In genomic region chr2:144518744-144519596, GRCh38 we compare ENCODE assay signal across 8 cellular contexts. TPM values are rescaled to one million over a fixed set of nuclear protein-coding genes. Genes with fewer than 3 reads are reported as not detected.
A peak's percentile ranks its signal among the peaks of the same experiment; 100 is the strongest.
DNase-seq lines count a peak whose midpoint lies in the region; ATAC-seq and TF ChIP-seq lines count a peak whose summit lies in the region.

No MANE protein-coding gene starts in this region.

- H3K4me3 Mint-ChIP-seq in memory B cell: no peak overlapping the region
- no peak overlapping the region for H3K4me3 Mint-ChIP-seq in mesothelial cell of epicardium
- H3K4me3 Mint-ChIP-seq in activated CD8-positive, alpha-beta T cell treated with anti-CD3 and anti-CD28 coated beads for 36 hours: no peak overlapping the region
- H3K4me3 Mint-ChIP-seq in T-helper 2 cell treated with Interferon-gamma antibody and Interleukin-4, amounts not matched to agents 5 μg/mL and 100 μg/mL, for 36 hours: no peak overlapping the region

- POLR2A ChIA-PET in activated CD8-positive, alpha-beta T cell treated with anti-CD3 and anti-CD28 coated beads for 36 hours (lab: Charles Lee): interaction anchor here (1.4 kb wide), 1 partner anchor 9 kb away, joined by 5 read pairs; no protein-coding TSS in a partner anchor

- H3K9me3 Mint-ChIP-seq in memory B cell (no peaks in the 10 kb centered on the region), mesothelial cell of epicardium (no peaks in the 10 kb centered on the region)
- no peaks in the 10 kb centered on the region for H3K9me3 Mint-ChIP-seq in activated CD8-positive, alpha-beta T cell treated with anti-CD3 and anti-CD28 coated beads for 36 hours
- H3K9me3 Mint-ChIP-seq in T-helper 2 cell treated with Interferon-gamma antibody and Interleukin-4, amounts not matched to agents 5 μg/mL and 100 μg/mL, for 36 hours: no peaks in the 10 kb centered on the region

- peak; percentile 65 for ATAC-seq in GM18519 (IDR thresholded peaks at IDR 0.05; ENCODE audit: low FRiP score, unreplicated experiment)
- peak; percentile 36 for ATAC-seq in HG02798 (IDR thresholded peaks at IDR 0.05; ENCODE audit: poor library complexity, unreplicated experiment)
- peak; percentile 58 for ATAC-seq in memory B cell (ENCODE audit: low read depth)
- no peak for ATAC-seq in activated CD8-positive, alpha-beta T cell treated with anti-CD3 and anti-CD28 coated beads for 36 hours

- H3K36me3 ChIP-seq in SK-N-MC (ENCODE audit: insufficient read depth, low read length): peaks cover 29% of the 10 kb centered on the region

- no peaks in the 10 kb centered on the region for H3K9me3 ChIP-seq in SK-N-MC (ENCODE audit: low read depth, low read length)

- peak overlapping the region; percentile 92 for H3K4me3 ChIP-seq in SK-N-MC

- no peak for DNase-seq in SK-N-MC (ENCODE audit: low read depth, low spot score)
- DNase-seq in memory B cell (ENCODE audit: low spot score in 2 of 2): no peak
- DNase-seq in mesothelial cell of epicardium (ENCODE audit: low spot score in 2 of 2, unreplicated experiment in 2 of 2): no peak
- no peak for DNase-seq in activated CD8-positive, alpha-beta T cell treated with anti-CD3 and anti-CD28 coated beads for 36 hours
- no peak for DNase-seq in NCI-H1436 (lab: John Stamatoyannopoulos, UW)
- DNase-seq in T-helper 2 cell treated with Interferon-gamma antibody and Interleukin-4, amounts not matched to agents 5 μg/mL and 100 μg/mL, for 36 hours (ENCODE audit: low spot score): no peak

- H3K4me1 Mint-ChIP-seq in memory B cell (peaks cover 34% of the 10 kb centered on the region), mesothelial cell of epicardium (peaks cover 48% of the 10 kb centered on the region)
- H3K4me1 Mint-ChIP-seq in activated CD8-positive, alpha-beta T cell treated with anti-CD3 and anti-CD28 coated beads for 36 hours (ENCODE audit: low read depth): peaks cover 30% of the 10 kb centered on the region
- peaks cover 27% of the 10 kb centered on the region for H3K4me1 Mint-ChIP-seq in T-helper 2 cell treated with Interferon-gamma antibody and Interleukin-4, amounts not matched to agents 5 μg/mL and 100 μg/mL, for 36 hours (ENCODE audit: low read depth)

- H3K9ac ChIP-seq in SK-N-MC (ENCODE audit: insufficient read length): peak overlapping the region; percentile 96

- CTCF ChIA-PET in activated CD8-positive, alpha-beta T cell treated with anti-CD3 and anti-CD28 coated beads for 36 hours (lab: Charles Lee): interaction anchor here (0.6 to 3.8 kb wide), 5 partner anchors 14 to 523 kb away, joined by 3 to 10 read pairs (median 3); no protein-coding TSS in a partner anchor

- intact Hi-C loops in activated CD8-positive, alpha-beta T cell treated with anti-CD3 and anti-CD28 coated beads for 36 hours (cut with micrococcal nuclease): loop anchor here (5.0 to 10.0 kb wide), 3 partner anchors 187 to 334 kb away; a partner anchor contains a TSS

- H3K27ac ChIP-seq in SK-N-MC: peak overlapping the region; percentile 99

- H3K27ac Mint-ChIP-seq in memory B cell (no peak overlapping the region), mesothelial cell of epicardium (no peak overlapping the region)
- no peak overlapping the region for H3K27ac Mint-ChIP-seq in activated CD8-positive, alpha-beta T cell treated with anti-CD3 and anti-CD28 coated beads for 36 hours
- H3K27ac Mint-ChIP-seq in T-helper 2 cell treated with Interferon-gamma antibody and Interleukin-4, amounts not matched to agents 5 μg/mL and 100 μg/mL, for 36 hours: no peak overlapping the region

- H3K36me3 Mint-ChIP-seq in memory B cell (peaks cover 6% of the 10 kb centered on the region), mesothelial cell of epicardium (peaks cover 2% of the 10 kb centered on the region)
- H3K36me3 Mint-ChIP-seq in activated CD8-positive, alpha-beta T cell treated with anti-CD3 and anti-CD28 coated beads for 36 hours (ENCODE audit: low read depth): peaks cover 3% of the 10 kb centered on the region
- H3K36me3 Mint-ChIP-seq in T-helper 2 cell treated with Interferon-gamma antibody and Interleukin-4, amounts not matched to agents 5 μg/mL and 100 μg/mL, for 36 hours (ENCODE audit: low read depth): peaks cover 2% of the 10 kb centered on the region

- H3K27me3 Mint-ChIP-seq in memory B cell (peaks cover 2% of the 10 kb centered on the region), mesothelial cell of epicardium (ENCODE audit: low read depth) (no peaks in the 10 kb centered on the region)
- H3K27me3 Mint-ChIP-seq in activated CD8-positive, alpha-beta T cell treated with anti-CD3 and anti-CD28 coated beads for 36 hours: peaks cover 31% of the 10 kb centered on the region
- H3K27me3 Mint-ChIP-seq in T-helper 2 cell treated with Interferon-gamma antibody and Interleukin-4, amounts not matched to agents 5 μg/mL and 100 μg/mL, for 36 hours (ENCODE audit: low read depth): peaks cover 47% of the 10 kb centered on the region

- no peak for TF ChIP-seq CTCF in mesothelial cell of epicardium (IDR thresholded peaks at IDR 0.05; ENCODE audit: unreplicated experiment)
- TF ChIP-seq CTCF in activated CD8-positive, alpha-beta T cell treated with anti-CD3 and anti-CD28 coated beads for 36 hours (IDR thresholded peaks at IDR 0.05): no peak

RNA-seq across cellular contexts. Expression of gene ZEB2, which starts 0.9 kb away (rescaled TPM):
- total RNA-seq in mesothelial cell of epicardium: 105 to 111 TPM (median 110 TPM) in 3 replicates
- total RNA-seq in activated CD8-positive, alpha-beta T cell treated with anti-CD3 and anti-CD28 coated beads for 36 hours: 10 to 100 TPM; 13.5 to 14.9 TPM
